Comparison of ENCODE assay signal across 26 cellular contexts in genomic region chr11:90556026-90556425, GRCh38.
"Had no signal": no experiment of that assay in that cellular context is flagged by ENCODE, and none has a peak within 500 bp of the region (broad histone marks: within the 10 kb centered on the region; RNA-seq: fewer than 3 reads in every experiment).

No MANE protein-coding gene starts in this region.

- H3K4me3 ChIP-seq: K562, MG63, Peyer's patch, SJCRH30, SK-N-MC had no signal

- H3K9me3 ChIP-seq: MG63, Peyer's patch, SJCRH30 had no signal

- ATAC-seq: K562, SK-N-SH treated with all-trans-retinoic acid at 6 μM for 48 hours had no signal

- H3K4me1 ChIP-seq: Peyer's patch, SJCRH30 had no signal

- H3K27me3 ChIP-seq: MG63, Peyer's patch, SJCRH30 had no signal

- H3K36me3 ChIP-seq: MG63, Peyer's patch, SJCRH30 had no signal

- DNase-seq: Kasumi-1, KG1, MG63, NCI-H1048, NCI-H1092 treated with DMSO at 0.1 percent for 48 hours, NCI-H1694, NCI-H187, NCI-H1930, NCI-H2029 treated with DMSO at 0.1 percent for 48 hours, NCI-H2081 treated with DMSO at 0.1 percent for 48 hours, NCI-H2107, NCI-H2171, NCI-H226, NCI-H446 treated with DMSO at 0.1 percent for 48 hours, NCI-H524, NCI-H526, NCI-H69, NCI-H748 treated with DMSO at 0.1 percent for 48 hours, NCI-H82, Peyer's patch, RPMI8226, SIG-M5 had no signal

- H3K27ac ChIP-seq: Peyer's patch, SJCRH30, SK-N-MC had no signal

- FAIRE-seq: K562 had no signal
